13 cellular contexts compared by ENCODE assay signal in the genomic region with DNA sequence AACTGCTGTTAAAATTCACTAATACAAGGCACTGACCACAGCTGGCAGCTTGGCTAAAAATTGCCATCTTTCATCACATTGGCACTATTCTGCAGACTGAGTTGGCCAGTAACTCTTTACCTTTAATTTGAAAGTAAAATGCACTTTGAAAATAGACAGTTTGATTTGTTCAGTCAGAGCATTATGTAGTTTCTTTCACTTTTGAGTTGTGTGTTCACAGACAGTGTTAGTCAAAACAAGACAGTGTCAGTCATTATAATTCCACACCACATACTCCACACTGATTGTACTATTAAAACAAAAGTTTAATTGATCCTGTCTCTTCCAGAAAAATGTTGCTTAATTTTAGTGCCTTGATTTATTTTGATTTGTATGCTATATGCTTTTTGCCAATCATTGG.
A peak's percentile ranks its signal among the peaks of the same experiment; 100 is the strongest.
DNase-seq lines count a peak whose midpoint lies in the region; ATAC-seq and FAIRE-seq lines count a peak whose summit lies in the region.
"Had no signal": no experiment of that assay in that cellular context is flagged by ENCODE, and none has a peak within 500 bp of the region (broad histone marks: within the 10 kb centered on the region; RNA-seq: fewer than 3 reads in every experiment).

No MANE protein-coding gene starts in this region.

- peak; percentile 60 for FAIRE-seq in GM18507 (lab: Jason Lieb, UNC)
- FAIRE-seq in HTR-8/SVneo (lab: Jason Lieb, UNC) = no peak
- FAIRE-seq: kidney had no signal

- ATAC-seq in GM21360 (IDR thresholded peaks at IDR 0.05; ENCODE audit: unreplicated experiment) (peak; percentile 52), HG03575 (IDR thresholded peaks at IDR 0.05; ENCODE audit: extremely low read depth, insufficient number of reproducible peaks, low FRiP score, unreplicated experiment) (peak; percentile 55), left lobe of liver (peak; percentile 77), HG03571 (IDR thresholded peaks at IDR 0.05; ENCODE audit: unreplicated experiment) (no peak)
- ATAC-seq: gastroesophageal sphincter had no signal

- no peak for DNase-seq in GM18507 (ENCODE audit: extremely low spot score, insufficient read length, low read depth)
- no peak for DNase-seq in left lobe of liver (ENCODE audit: low spot score)
- no peak for DNase-seq in HTR-8/SVneo (ENCODE audit: insufficient read length, low spot score)
- no peak for DNase-seq in NCI-H69 (lab: John Stamatoyannopoulos, UW)
- DNase-seq: activated CD4-positive, alpha-beta T cell treated with anti-CD3 and anti-CD28 coated beads for 48 hours; KG1; kidney; NCI-H2029; thyroid gland had no signal
